ENCODE assay signal across 10 cellular contexts in the genomic region with DNA sequence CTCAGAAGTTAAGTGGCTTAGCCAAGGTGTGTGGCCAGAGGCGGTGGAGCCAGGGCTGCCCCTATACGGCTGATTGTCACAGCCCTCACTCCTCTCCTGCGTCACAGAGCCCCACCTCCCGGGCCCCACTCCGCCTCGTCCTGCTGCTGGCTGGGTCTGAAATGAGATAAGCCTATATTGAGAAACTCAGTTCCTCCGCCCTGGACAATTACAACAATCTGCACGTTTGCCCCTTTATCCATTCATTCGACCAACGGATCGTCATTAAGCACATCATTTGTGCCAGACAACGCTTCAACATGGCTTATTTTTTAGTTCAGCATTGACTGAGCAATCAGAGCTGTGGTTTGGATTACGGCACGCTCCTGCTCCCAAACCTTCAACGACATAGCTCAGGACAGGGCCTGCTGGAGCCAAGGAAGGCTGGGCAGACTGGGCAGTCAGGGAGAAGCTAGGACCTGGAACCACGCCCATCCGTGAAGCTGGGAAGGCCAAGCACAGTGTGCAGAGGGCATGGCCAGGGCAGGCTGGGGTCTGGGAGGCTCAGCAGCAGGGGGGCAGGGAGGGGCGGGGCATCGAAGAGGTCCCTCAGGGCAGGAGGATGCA. TPM values are rescaled to one million over a fixed set of nuclear protein-coding genes. Genes with fewer than 3 reads are reported as not detected.
DNase-seq lines count a peak whose midpoint lies in the region; ATAC-seq and TF ChIP-seq lines count a peak whose summit lies in the region.
"Had no signal": no experiment of that assay in that cellular context is flagged by ENCODE, and none has a peak within 500 bp of the region (broad histone marks: within the 10 kb centered on the region; RNA-seq: fewer than 3 reads in every experiment).

No MANE protein-coding gene starts in this region.

- peaks cover 0 to 3% (median 0%) of the 10 kb centered on the region in 7 donors for H3K4me1 Mint-ChIP-seq in naive thymus-derived CD4-positive, alpha-beta T cell
- H3K4me1 Mint-ChIP-seq: stimulated activated effector memory CD8-positive, alpha-beta T cell treated with anti-CD3 and anti-CD28 coated beads, Interleukin-12 subunit alpha, Interleukin-12 subunit beta, amount 100 ng/mL, for 72 hours had no signal

- no peaks in the 10 kb centered on the region for H4K20me1 ChIP-seq in BLaER1 treated with 17β-estradiol and CSF1 and Interleukin-3, amounts not matched to agents 10 nM and 100 nM
- no peaks in the 10 kb centered on the region for H4K20me1 ChIP-seq in OCI-LY3 (ENCODE audit: insufficient read depth, low read length)

- H3K9ac ChIP-seq in BLaER1 treated with 17β-estradiol and CSF1 and Interleukin-3, amounts not matched to agents 10 nM and 100 nM: no peak overlapping the region
- peak overlapping the region; percentile 44 for H3K9ac ChIP-seq in OCI-LY3 (ENCODE audit: low read length)

- peak overlapping the region in 9 of 11 experiments; percentile 45 to 81 (median 72); a peak in 17 of 22 replicates for H3K4me2 ChIP-seq in BLaER1 treated with 17β-estradiol and CSF1 and Interleukin-3, amounts not matched to agents 10 nM and 100 nM
- H3K4me2 ChIP-seq in OCI-LY3 (ENCODE audit: low read length): peak overlapping the region; percentile 93

- WGBS in gastroesophageal sphincter (ENCODE audit: low coverage in 1 of 2), 2 donors: 14 to 69% methylated on average over 11 to 16 of the region's 19 CpGs

- POLR2A ChIA-PET in naive thymus-derived CD4-positive, alpha-beta T cell (lab: Charles Lee): interaction anchor here (1.2 to 1.7 kb wide), 2 partner anchors 9 to 16 kb away, joined by 3 to 5 read pairs; no protein-coding TSS in a partner anchor

- no peaks in the 10 kb centered on the region for H3K27me3 ChIP-seq in BLaER1 treated with 17β-estradiol and CSF1 and Interleukin-3, amounts not matched to agents 10 nM and 100 nM
- H3K27me3 ChIP-seq in OCI-LY3 (ENCODE audit: low read depth, low read length) (no peaks in the 10 kb centered on the region), gastroesophageal sphincter (no peaks in the 10 kb centered on the region)
- H3K27me3 ChIP-seq in naive thymus-derived CD4-positive, alpha-beta T cell (ENCODE audit: control insufficient read depth in 2 of 2, insufficient read depth in 2 of 2, low read length in 2 of 2): no peaks in the 10 kb centered on the region

- peak overlapping the region; percentile 94 for H2AFZ ChIP-seq in OCI-LY3 (ENCODE audit: low read depth, low read length)

- H3K27ac Mint-ChIP-seq in naive thymus-derived CD4-positive, alpha-beta T cell: peak overlapping the region in 1 of 9 donors; percentile 5

- peak overlapping the region in 3 of 10 donors; percentile 5 to 59 (median 9) for H3K4me3 Mint-ChIP-seq in naive thymus-derived CD4-positive, alpha-beta T cell
- H3K4me3 Mint-ChIP-seq: stimulated activated effector memory CD8-positive, alpha-beta T cell treated with anti-CD3 and anti-CD28 coated beads, Interleukin-12 subunit alpha, Interleukin-12 subunit beta, amount 100 ng/mL, for 72 hours had no signal

- TF ChIP-seq EP300 in gastroesophageal sphincter (IDR thresholded peaks at IDR 0.05): no peak

- TF ChIP-seq POLR2A in gastroesophageal sphincter (IDR thresholded peaks at IDR 0.05): no peak

- H3K79me2 ChIP-seq in OCI-LY3 (ENCODE audit: low read length): no peaks in the 10 kb centered on the region

- intact Hi-C loops in naive thymus-derived CD4-positive, alpha-beta T cell (cut with micrococcal nuclease): no loop called here

- CTCF ChIA-PET in naive thymus-derived CD4-positive, alpha-beta T cell (lab: Charles Lee): no interaction called here

- H3K36me3 ChIP-seq in BLaER1 treated with 17β-estradiol and CSF1 and Interleukin-3, amounts not matched to agents 10 nM and 100 nM: no peaks in the 10 kb centered on the region
- H3K36me3 ChIP-seq in OCI-LY3 (replicated peaks; ENCODE audit: low read depth, low read length): no peaks in the 10 kb centered on the region
- H3K36me3 ChIP-seq in gastroesophageal sphincter: no peaks in the 10 kb centered on the region
- H3K36me3 ChIP-seq in naive thymus-derived CD4-positive, alpha-beta T cell (ENCODE audit: control insufficient read depth in 2 of 3, insufficient read depth in 3 of 3, low read length in 3 of 3): no peaks in the 10 kb centered on the region

- TF ChIP-seq CTCF in OCI-LY3 (IDR thresholded peaks at IDR 0.05; ENCODE audit: low read depth, low read length) (no peak), gastroesophageal sphincter (IDR thresholded peaks at IDR 0.05) (no peak)

- no peaks in the 10 kb centered on the region for H3K9me3 ChIP-seq in BLaER1 treated with 17β-estradiol and CSF1 and Interleukin-3, amounts not matched to agents 10 nM and 100 nM (replicated peaks in 1 of 11)
- no peaks in the 10 kb centered on the region for H3K9me3 ChIP-seq in OCI-LY3 (ENCODE audit: insufficient read depth, low read length)
- no peaks in the 10 kb centered on the region for H3K9me3 ChIP-seq in gastroesophageal sphincter
- no peaks in the 10 kb centered on the region for H3K9me3 ChIP-seq in naive thymus-derived CD4-positive, alpha-beta T cell (ENCODE audit: control insufficient read depth in 2 of 3, low read length in 3 of 3)

- peaks cover 8 to 27% (median 21%) of the 10 kb centered on the region in 10 experiments; a peak in 18 of 20 replicates for H3K4me1 ChIP-seq in BLaER1 treated with 17β-estradiol and CSF1 and Interleukin-3, amounts not matched to agents 10 nM and 100 nM
- H3K4me1 ChIP-seq in OCI-LY3 (ENCODE audit: low read length) (peaks cover 8% of the 10 kb centered on the region; the same call in 1 of the 2 replicates), gastroesophageal sphincter (no peaks in the 10 kb centered on the region)
- H3K4me1 ChIP-seq in naive thymus-derived CD4-positive, alpha-beta T cell (ENCODE audit: control insufficient read depth in 2 of 2, insufficient read depth in 2 of 2, low read length in 2 of 2): no peaks in the 10 kb centered on the region

- DNase-seq in naive thymus-derived CD4-positive, alpha-beta T cell: no peak
- DNase-seq in activated effector memory CD4-positive, alpha-beta T cell treated with anti-CD3 and anti-CD28 coated beads, Interleukin-2, amount 50 U/mL, for 16 hours: no peak
- DNase-seq in kidney glomerular epithelial cell (lab: John Stamatoyannopoulos, UW) (no peak), NCI-H1417 (lab: John Stamatoyannopoulos, UW) (no peak)
- DNase-seq: NCI-H187 treated with DMSO at 0.1 percent for 48 hours had no signal

- peaks cover 0 to 23% (median 0%) of the 10 kb centered on the region in 5 donors for H3K27me3 Mint-ChIP-seq in naive thymus-derived CD4-positive, alpha-beta T cell

- peaks cover 0 to 6% (median 3%) of the 10 kb centered on the region in 11 donors for H3K9me3 Mint-ChIP-seq in naive thymus-derived CD4-positive, alpha-beta T cell
- H3K9me3 Mint-ChIP-seq: stimulated activated effector memory CD8-positive, alpha-beta T cell treated with anti-CD3 and anti-CD28 coated beads, Interleukin-12 subunit alpha, Interleukin-12 subunit beta, amount 100 ng/mL, for 72 hours had no signal

- no peak overlapping the region for H3K4me3 ChIP-seq in BLaER1 treated with 17β-estradiol and CSF1 and Interleukin-3, amounts not matched to agents 10 nM and 100 nM
- H3K4me3 ChIP-seq in OCI-LY3 (ENCODE audit: low read length) (peak overlapping the region; percentile 75), gastroesophageal sphincter (no peak overlapping the region)
- no peak overlapping the region for H3K4me3 ChIP-seq in naive thymus-derived CD4-positive, alpha-beta T cell (ENCODE audit: low read length)

- H3K27ac ChIP-seq in BLaER1 treated with 17β-estradiol and CSF1 and Interleukin-3, amounts not matched to agents 10 nM and 100 nM: no peak overlapping the region
- H3K27ac ChIP-seq in OCI-LY3 (ENCODE audit: low read length) (no peak overlapping the region), gastroesophageal sphincter (no peak overlapping the region)
- no peak overlapping the region for H3K27ac ChIP-seq in naive thymus-derived CD4-positive, alpha-beta T cell (ENCODE audit: low read depth, low read length)

- ATAC-seq in gastroesophageal sphincter (peak; percentile 75), HG03039 (IDR thresholded peaks at IDR 0.05; ENCODE audit: unreplicated experiment) (no peak)
- ATAC-seq in naive thymus-derived CD4-positive, alpha-beta T cell: peak; percentile 70
- ATAC-seq: stimulated activated effector memory CD8-positive, alpha-beta T cell treated with anti-CD3 and anti-CD28 coated beads, Interleukin-12 subunit alpha, Interleukin-12 subunit beta, amount 100 ng/mL, for 72 hours had no signal

- peaks cover 3 to 4% (median 4%) of the 10 kb centered on the region in 5 donors for H3K36me3 Mint-ChIP-seq in naive thymus-derived CD4-positive, alpha-beta T cell
- H3K36me3 Mint-ChIP-seq: stimulated activated effector memory CD8-positive, alpha-beta T cell treated with anti-CD3 and anti-CD28 coated beads, Interleukin-12 subunit alpha, Interleukin-12 subunit beta, amount 100 ng/mL, for 72 hours had no signal

RNA-seq across cellular contexts. Expression of a gene that starts 16.6 kb away (rescaled TPM):
- total RNA-seq in gastroesophageal sphincter: 100 to 1,000 TPM in 3 of 4 donors, 10 to 100 TPM in 1; 88.0 to 190 (median 177) TPM
- total RNA-seq in naive thymus-derived CD4-positive, alpha-beta T cell: 100 to 1,000 TPM; 132 to 201 (median 163) TPM
- polyA plus RNA-seq in naive thymus-derived CD4-positive, alpha-beta T cell: 100 to 1,000 TPM; 115 to 140 TPM
